ENCODE assay signal across 29 cellular contexts in genomic region chr4:62901101-62901500, GRCh38.
DNase-seq lines count a peak whose midpoint lies in the region; ATAC-seq and TF ChIP-seq lines count a peak whose summit lies in the region.
"Had no signal": no experiment of that assay in that cellular context is flagged by ENCODE, and none has a peak within 500 bp of the region (broad histone marks: within the 10 kb centered on the region; RNA-seq: fewer than 3 reads in every experiment).

No MANE protein-coding gene starts in this region.

- POLR2A ChIA-PET in activated CD4-positive, alpha-beta memory T cell treated with anti-CD3 and anti-CD28 coated beads, Interleukin-2, amount 10 ng/mL, durations not matched to agents 7 days and 5 days (lab: Charles Lee), result no interaction called here

- H3K27ac Mint-ChIP-seq in activated CD4-positive, alpha-beta memory T cell treated with anti-CD3 and anti-CD28 coated beads, Interleukin-2, amount 10 ng/mL, durations not matched to agents 7 days and 5 days, result no peak overlapping the region
- H3K27ac Mint-ChIP-seq: B cell; CD8-positive, alpha-beta T cell; IgD-negative memory B cell had no signal

- no peak overlapping the region for H3K4me3 Mint-ChIP-seq in activated CD4-positive, alpha-beta memory T cell treated with anti-CD3 and anti-CD28 coated beads, Interleukin-2, amount 10 ng/mL, durations not matched to agents 7 days and 5 days
- H3K4me3 Mint-ChIP-seq: B cell; CD8-positive, alpha-beta T cell; IgD-negative memory B cell had no signal

- in situ Hi-C loops in SK-MEL-5 (cut with HindIII; ENCODE audit: low pct_unique_long_range_greater_than_20kb, low sequenced_read_pairs), result no loop called here

- no peak for TF ChIP-seq CTCF in foreskin keratinocyte (conservative IDR thresholded peaks at IDR 0.05)

- no peaks in the 10 kb centered on the region for H3K36me3 Mint-ChIP-seq in activated CD4-positive, alpha-beta memory T cell treated with anti-CD3 and anti-CD28 coated beads, Interleukin-2, amount 10 ng/mL, durations not matched to agents 7 days and 5 days (ENCODE audit: low read depth)
- H3K36me3 Mint-ChIP-seq: CD8-positive, alpha-beta T cell; IgD-negative memory B cell had no signal

- H3K27me3 Mint-ChIP-seq in activated CD4-positive, alpha-beta memory T cell treated with anti-CD3 and anti-CD28 coated beads, Interleukin-2, amount 10 ng/mL, durations not matched to agents 7 days and 5 days, result no peaks in the 10 kb centered on the region
- H3K27me3 Mint-ChIP-seq: B cell, IgD-negative memory B cell had no signal

- H3K4me1 ChIP-seq in foreskin keratinocyte, result no peaks in the 10 kb centered on the region
- H3K4me1 ChIP-seq: Caco-2, SJSA1 had no signal

- CTCF ChIA-PET in activated CD4-positive, alpha-beta memory T cell treated with anti-CD3 and anti-CD28 coated beads, Interleukin-2, amount 10 ng/mL, durations not matched to agents 7 days and 5 days (lab: Charles Lee), result no interaction called here

- H3K27ac ChIP-seq in foreskin keratinocyte, result no peak overlapping the region
- H3K27ac ChIP-seq: C4-2B, SJSA1 had no signal

- no peaks in the 10 kb centered on the region for H3K4me1 Mint-ChIP-seq in activated CD4-positive, alpha-beta memory T cell treated with anti-CD3 and anti-CD28 coated beads, Interleukin-2, amount 10 ng/mL, durations not matched to agents 7 days and 5 days
- H3K4me1 Mint-ChIP-seq: B cell, IgD-negative memory B cell had no signal

- TF ChIP-seq POLR2A in erythroblast (IDR thresholded peaks at IDR 0.05; ENCODE audit: low read length), result no peak

- no peaks in the 10 kb centered on the region for H3K27me3 ChIP-seq in foreskin keratinocyte
- H3K27me3 ChIP-seq: SJSA1 had no signal

- H3K9me3 Mint-ChIP-seq in activated CD4-positive, alpha-beta memory T cell treated with anti-CD3 and anti-CD28 coated beads, Interleukin-2, amount 10 ng/mL, durations not matched to agents 7 days and 5 days, result peaks cover 12% of the 10 kb centered on the region

- peak; percentile 5 for DNase-seq in HT-29 (ENCODE audit: low spot score)
- DNase-seq in SK-MEL-5 (ENCODE audit: low read depth, low spot score), result peak; percentile 71
- DNase-seq in iPS DF 4.7 (ENCODE audit: extremely low read depth, low spot score), result peak; percentile 14
- no peak for DNase-seq in erythroblast (lab: John Stamatoyannopoulos, UW)
- DNase-seq in foreskin keratinocyte, result no peak
- DNase-seq in activated CD4-positive, alpha-beta memory T cell treated with anti-CD3 and anti-CD28 coated beads, Interleukin-2, amount 10 ng/mL, durations not matched to agents 7 days and 5 days, result no peak
- DNase-seq: Caco-2; CD8-positive, alpha-beta T cell; DMS 273 treated with DMSO at 0.1 percent for 48 hours; DMS79; EL; GDM1; HCEC 1CT; NCI-H1092; NCI-H1417 treated with DMSO at 0.1 percent for 48 hours; NCI-H187; NCI-H446; NCI-H524 treated with DMSO at 0.1 percent for 48 hours; NCI-H82; NK-92 treated with Interleukin-12 subunit alpha and Interleukin-12 subunit beta, amount 100 ng/mL, for 24 hours; Right ventricle myocardium superior; RPMI8226; T-helper 1 cell had no signal

- ATAC-seq in foreskin keratinocyte (no peak), GM19463 (IDR thresholded peaks at IDR 0.05; ENCODE audit: unreplicated experiment) (no peak)
- ATAC-seq: CD8-positive, alpha-beta T cell; GM12878 had no signal

Comparison
In these comparisons a context has a peak if more than half of its experiments do, and no peak if none do; other contexts are left out.
1. DNase-seq: peak in HT-29 (single experiment), SK-MEL-5 (single experiment) and iPS DF 4.7 (single experiment); none in erythroblast (0 of 2), foreskin keratinocyte (0 of 2) and activated CD4-positive, alpha-beta memory T cell treated with anti-CD3 and anti-CD28 coated beads, Interleukin-2, amount 10 ng/mL, durations not matched to agents 7 days and 5 days (single experiment).